In genomic region chr11:60951909-60952741, GRCh38 we compare ENCODE assay signal across 8 cellular contexts. TPM values are rescaled to one million over a fixed set of nuclear protein-coding genes. Genes with fewer than 3 reads are reported as not detected.
DNase-seq lines count a peak whose midpoint lies in the region; ATAC-seq and TF ChIP-seq lines count a peak whose summit lies in the region.

TSS of gene SLC15A3 (minus strand) at chr11:60952176. CDS start at chr11:60951551, 625 bp downstream.

- H3K9me2 ChIP-seq in Loucy (replicated peaks; ENCODE audit: low read depth, low read length), result no peaks in the 10 kb centered on the region

- H3K27ac ChIP-seq in right atrium auricular region (peak within 1 kb of the TSS; percentile 81 to 86), prostate gland (peak within 1 kb of the TSS; percentile 52 to 63)

- peak within 1 kb of the TSS; percentile 87 for H3K4me2 ChIP-seq in Loucy (ENCODE audit: low read depth, low read length, poor library complexity, severe bottlenecking)

- TF ChIP-seq POLR2A in GM10847 (IDR thresholded peaks at IDR 0.05; ENCODE audit: extremely low read depth, insufficient read length) (peak; percentile 37), prostate gland (IDR thresholded peaks at IDR 0.05) (no peak)

- no peaks in the 10 kb centered on the region for H3K27me3 ChIP-seq in Loucy (ENCODE audit: insufficient read depth, low read length, poor library complexity, severe bottlenecking)
- no peaks in the 10 kb centered on the region for H3K27me3 ChIP-seq in right atrium auricular region
- H3K27me3 ChIP-seq in prostate gland (replicated peaks; ENCODE audit: insufficient read depth), result no peaks in the 10 kb centered on the region

- peak within 1 kb of the TSS; percentile 90 for H2AFZ ChIP-seq in Loucy (ENCODE audit: low read length)

- no peaks in the 10 kb centered on the region for H3K9me3 Mint-ChIP-seq in activated naive CD4-positive, alpha-beta T cell treated with anti-CD3 and anti-CD28 coated beads, Interleukin-2, amount 50 U/mL, for 72 hours

- 41% methylated on average over 22 of the region's 22 CpGs for WGBS in prostate gland

- H3K4me3 ChIP-seq in Loucy (ENCODE audit: low read length, poor library complexity, severe bottlenecking) (peak within 1 kb of the TSS; percentile 69), right atrium auricular region (peak within 1 kb of the TSS; percentile 39 to 56), prostate gland (peak within 1 kb of the TSS; percentile 25)

- no peaks in the 10 kb centered on the region for H4K20me1 ChIP-seq in Loucy (ENCODE audit: insufficient read depth, low read length, poor library complexity, severe bottlenecking)

- TF ChIP-seq CTCF in Loucy (conservative IDR thresholded peaks at IDR 0.05; ENCODE audit: low read length), result no peak
- no peak for TF ChIP-seq CTCF in right atrium auricular region (IDR thresholded peaks at IDR 0.05)
- TF ChIP-seq CTCF in prostate gland (IDR thresholded peaks at IDR 0.05), result no peak

- H3K4me1 ChIP-seq in Loucy (ENCODE audit: insufficient read depth, low read length, poor library complexity, severe bottlenecking) (peaks cover 5% of the 10 kb centered on the region), right atrium auricular region (peaks cover 0 to 21% of the 10 kb centered on the region in 2 donors), prostate gland (replicated peaks) (no peaks in the 10 kb centered on the region)

- H3F3A ChIP-seq in Loucy (ENCODE audit: low read depth), result no peaks in the 10 kb centered on the region

- no peaks in the 10 kb centered on the region for H3K36me3 Mint-ChIP-seq in activated naive CD4-positive, alpha-beta T cell treated with anti-CD3 and anti-CD28 coated beads, Interleukin-2, amount 50 U/mL, for 72 hours

- H3K9me3 ChIP-seq in Loucy (ENCODE audit: insufficient read depth, low read depth, low read length), result no peaks in the 10 kb centered on the region
- H3K9me3 ChIP-seq in right atrium auricular region, result no peaks in the 10 kb centered on the region
- H3K9me3 ChIP-seq in prostate gland, result no peaks in the 10 kb centered on the region

- H3K79me2 ChIP-seq in Loucy (ENCODE audit: insufficient read depth, low read length), result no peaks in the 10 kb centered on the region

- H3K27ac Mint-ChIP-seq in activated naive CD4-positive, alpha-beta T cell treated with anti-CD3 and anti-CD28 coated beads, Interleukin-2, amount 50 U/mL, for 72 hours, result peak within 1 kb of the TSS; percentile 37 to 83

- H3K9ac ChIP-seq in Loucy (ENCODE audit: low read depth, low read length, poor library complexity, severe bottlenecking), result peak within 1 kb of the TSS; percentile 55

- DNase-seq in activated naive CD4-positive, alpha-beta T cell treated with anti-CD3 and anti-CD28 coated beads, Interleukin-2, amount 50 U/mL, for 72 hours (ENCODE audit: low spot score in 2 of 2), result peak; percentile 40 to 58
- DNase-seq in right atrium auricular region (ENCODE audit: low spot score) (peak; percentile 83), prostate gland (ENCODE audit: low spot score) (no peak), NCI-H187 treated with DMSO at 0.1 percent for 48 hours (lab: John Stamatoyannopoulos, UW) (no peak), HuH-7 (ENCODE audit: low spot score) (no peak)

- H3K36me3 ChIP-seq in Loucy (ENCODE audit: insufficient read depth, low read length) (no peaks in the 10 kb centered on the region), right atrium auricular region (no peaks in the 10 kb centered on the region), prostate gland (no peaks in the 10 kb centered on the region)

- intact Hi-C loops in prostate gland (cut with DNase I), result no loop called here

- ATAC-seq in GM21723 (IDR thresholded peaks at IDR 0.05; ENCODE audit: unreplicated experiment), result peak; percentile 72
- ATAC-seq in activated naive CD4-positive, alpha-beta T cell treated with anti-CD3 and anti-CD28 coated beads, Interleukin-2, amount 50 U/mL, for 72 hours, result peak; percentile 71 to 77

RNA-seq across cellular contexts. Expression of gene SLC15A3, which starts in this region (rescaled TPM):
- 1 to 10 TPM; 5.9 to 9.0 TPM for total RNA-seq in activated naive CD4-positive, alpha-beta T cell treated with anti-CD3 and anti-CD28 coated beads, Interleukin-2, amount 50 U/mL, for 72 hours
- total RNA-seq in right atrium auricular region, result 10 to 100 TPM; 12.9 to 17.5 TPM
- total RNA-seq in prostate gland, result 10 to 100 TPM in 1 of 2 donors, 1 to 10 TPM in 1; 3.3 to 19.4 TPM

Comparison
In these comparisons a context has a peak if more than half of its experiments do, and no peak if none do; other contexts are left out.
1. DNase-seq: peak in activated naive CD4-positive, alpha-beta T cell treated with anti-CD3 and anti-CD28 coated beads, Interleukin-2, amount 50 U/mL, for 72 hours (2 of 2) and right atrium auricular region (single experiment); none in prostate gland (single experiment), NCI-H187 treated with DMSO at 0.1 percent for 48 hours (single experiment) and HuH-7 (single experiment).
2. Peak in every context shown above with its lines, with median percentiles within 50 percentile points of each other: H3K4me3 ChIP-seq.